Comparison of ENCODE assay signal across 7 cellular contexts in the genomic region with DNA sequence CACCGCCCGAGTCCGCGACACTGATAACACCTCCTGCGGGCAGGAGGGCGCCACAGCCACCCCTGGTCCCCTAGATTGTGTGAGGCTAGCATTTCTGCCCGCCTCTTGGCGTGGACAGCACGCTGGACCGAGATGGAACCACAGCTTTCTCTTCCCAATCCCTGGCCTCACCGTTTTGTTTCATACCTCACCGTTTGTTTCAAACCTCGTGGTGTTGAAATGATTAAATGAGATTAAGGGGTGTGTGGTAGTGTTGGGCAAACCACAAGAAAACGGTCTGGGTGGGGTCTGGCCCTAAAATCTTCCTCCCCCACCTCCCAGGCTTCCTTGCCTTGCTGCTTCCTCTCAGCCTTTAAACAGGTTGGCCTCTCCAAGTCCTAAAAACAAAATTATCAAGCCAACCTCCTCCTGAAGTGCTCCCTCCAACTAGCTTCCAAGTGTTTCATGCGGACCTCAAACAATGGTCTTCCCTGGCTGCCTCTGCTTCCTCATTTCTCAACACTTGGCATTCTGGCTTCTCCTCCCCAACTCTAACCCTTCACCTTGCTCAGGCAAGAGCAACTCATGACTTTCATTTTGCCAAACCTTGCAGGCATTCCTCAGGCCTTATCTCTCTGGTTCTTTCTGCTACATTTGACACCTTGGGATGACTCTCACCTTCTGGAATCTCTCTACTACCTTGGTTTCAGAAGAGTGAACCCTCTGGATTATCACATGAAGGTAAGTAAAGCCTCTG. TPM values are rescaled to one million over a fixed set of nuclear protein-coding genes. Genes with fewer than 3 reads are reported as not detected.
DNase-seq lines count a peak whose midpoint lies in the region; ATAC-seq and TF ChIP-seq lines count a peak whose summit lies in the region.

No MANE protein-coding gene starts in this region.

- H4K20me1 ChIP-seq in smooth muscle cell (ENCODE audit: low read depth), result peaks cover 19% of the 10 kb centered on the region

- no peak overlapping the region for H3K27ac ChIP-seq in smooth muscle cell (ENCODE audit: low read depth)

- TF ChIP-seq CTCF in fibroblast of pulmonary artery (IDR thresholded peaks at IDR 0.05; ENCODE audit: low read length, missing control alignments) (no peak), smooth muscle cell (IDR thresholded peaks at IDR 0.05; ENCODE audit: borderline replicate concordance, insufficient read depth, poor library complexity, severe bottlenecking) (no peak)

- no peaks in the 10 kb centered on the region for H3K36me3 ChIP-seq in smooth muscle cell (ENCODE audit: low read depth)

- DNase-seq in SW480 (ENCODE audit: low spot score) (peak; percentile 52), fibroblast of pulmonary artery (ENCODE audit: low read depth) (peak; percentile 91), smooth muscle cell (lab: John Stamatoyannopoulos, UW; ENCODE audit: unreplicated experiment) (no peak), NCI-H1694 treated with DMSO at 0.1 percent for 48 hours (lab: John Stamatoyannopoulos, UW) (no peak), GM19240 (ENCODE audit: insufficient read length, low spot score) (no peak)

- H3K9me3 ChIP-seq in smooth muscle cell (replicated peaks; ENCODE audit: low read depth), result no peaks in the 10 kb centered on the region

- WGBS in smooth muscle cell (ENCODE audit: low lambda C conversion rate), result 73% methylated on average over 15 of the region's 15 CpGs

- peaks cover 25% of the 10 kb centered on the region for H3F3A ChIP-seq in smooth muscle cell (ENCODE audit: low read depth)

- H2AFZ ChIP-seq in smooth muscle cell (ENCODE audit: low read depth), result no peak overlapping the region

- ATAC-seq in HG03159 (IDR thresholded peaks at IDR 0.05; ENCODE audit: unreplicated experiment) (peak; percentile 0), HG03097 (IDR thresholded peaks at IDR 0.05; ENCODE audit: low FRiP score, unreplicated experiment) (no peak)

- H3K79me2 ChIP-seq in smooth muscle cell (ENCODE audit: low read depth), result peaks cover 31% of the 10 kb centered on the region

- H3K4me3 ChIP-seq in fibroblast of pulmonary artery (replicated peaks; ENCODE audit: low read depth, low read length) (peak overlapping the region; percentile 57), smooth muscle cell (no peak overlapping the region)

- peaks cover 9% of the 10 kb centered on the region for H3K4me1 ChIP-seq in smooth muscle cell (ENCODE audit: low read depth)

- H3K27me3 ChIP-seq in smooth muscle cell (ENCODE audit: low read depth), result no peaks in the 10 kb centered on the region

- H3K4me2 ChIP-seq in smooth muscle cell, result peak overlapping the region; percentile 85

- H3K9ac ChIP-seq in smooth muscle cell (ENCODE audit: low read depth), result no peak overlapping the region

RNA-seq across cellular contexts. Expression of a gene that starts 1.4 kb away (rescaled TPM):
- 65.3 and 128 TPM in 2 replicates for total RNA-seq in smooth muscle cell
- 13.0 and 13.5 TPM in 2 replicates for polyA plus RNA-seq in smooth muscle cell

Comparison
In these comparisons a context has a peak if more than half of its experiments do, and no peak if none do; other contexts are left out.
1. DNase-seq: peak in SW480 (single experiment) and fibroblast of pulmonary artery (single experiment); none in smooth muscle cell (single experiment), NCI-H1694 treated with DMSO at 0.1 percent for 48 hours (single experiment) and GM19240 (single experiment).